Comparison of ENCODE assay signal across 13 cellular contexts in genomic region chr13:27967736-27968315, GRCh38. TPM values are rescaled to one million over a fixed set of nuclear protein-coding genes. Genes with fewer than 3 reads are reported as not detected.
DNase-seq lines count a peak whose midpoint lies in the region; ATAC-seq, FAIRE-seq and TF ChIP-seq lines count a peak whose summit lies in the region.
"Had no signal": no experiment of that assay in that cellular context is flagged by ENCODE, and none has a peak within 500 bp of the region (broad histone marks: within the 10 kb centered on the region; RNA-seq: fewer than 3 reads in every experiment).

No MANE protein-coding gene starts in this region.

- CTCF ChIA-PET in A549 (lab: Yijun Ruan, JAX), result interaction anchor here (0.7 to 6.3 kb wide), 8 partner anchors 15 to 1021 kb away, joined by 3 to 32 read pairs (median 6); no protein-coding TSS in a partner anchor
- CTCF ChIA-PET in activated CD4-positive, alpha-beta memory T cell treated with anti-CD3 and anti-CD28 coated beads, Interleukin-2, amount 10 ng/mL, durations not matched to agents 7 days and 5 days (lab: Charles Lee), result no interaction called here

- H3K4me3 ChIP-seq in A549 (peak overlapping the region; percentile 56), mucosa of descending colon (peak overlapping the region; percentile 60)
- H3K4me3 ChIP-seq: skin epidermis had no signal

- no peak for TF ChIP-seq POLR2A in A549 (IDR thresholded peaks at IDR 0.05; ENCODE audit: low read length)

- peak overlapping the region; percentile 37 for H3K4me3 Mint-ChIP-seq in activated CD4-positive, alpha-beta memory T cell treated with anti-CD3 and anti-CD28 coated beads, Interleukin-2, amount 10 ng/mL, durations not matched to agents 7 days and 5 days

- no peaks in the 10 kb centered on the region for H3K9me3 Mint-ChIP-seq in activated CD4-positive, alpha-beta memory T cell treated with anti-CD3 and anti-CD28 coated beads, Interleukin-2, amount 10 ng/mL, durations not matched to agents 7 days and 5 days

- 60% methylated on average over 13 of the region's 33 CpGs for WGBS in A549 (ENCODE audit: missing lambda C conversion rate)

- H3K9me3 ChIP-seq in A549, result no peaks in the 10 kb centered on the region
- no peaks in the 10 kb centered on the region for H3K9me3 ChIP-seq in mucosa of descending colon

- TF ChIP-seq CTCF in A549 (IDR thresholded peaks at IDR 0.05), result no peak
- TF ChIP-seq CTCF in mucosa of descending colon (IDR thresholded peaks at IDR 0.05), result no peak

- peak overlapping the region in 1 of 2 experiments; percentile 79; a peak in 4 of 6 replicates for H3K27ac ChIP-seq in A549
- H3K27ac ChIP-seq: skin epidermis had no signal

- DNase-seq in A549 (ENCODE audit: low read depth in 1 of 2, low spot score in 1 of 2) (peak in 1 of 2 experiments; percentile 39), ELF-1 (ENCODE audit: low read depth, low spot score) (peak; percentile 55), mucosa of descending colon (no peak), posterior vena cava (ENCODE audit: low spot score) (no peak), SHP77 treated with DMSO at 0.1 percent for 48 hours (lab: John Stamatoyannopoulos, UW) (no peak), medulla oblongata (ENCODE audit: extremely low spot score) (no peak)
- no peak for DNase-seq in activated CD4-positive, alpha-beta memory T cell treated with anti-CD3 and anti-CD28 coated beads, Interleukin-2, amount 10 ng/mL, durations not matched to agents 7 days and 5 days
- no peak for DNase-seq in stimulated activated CD4-positive, alpha-beta T cell treated with anti-CD3 and anti-CD28 coated beads, Interleukin-4, amount 100 ng/mL, for 24 hours
- DNase-seq: activated CD4-positive, CD25-positive, alpha-beta regulatory T cell treated with anti-CD3 and anti-CD28 coated beads, Interleukin-2, amount 50 U/mL, for 72 hours; left cardiac atrium had no signal

- H3K4me1 ChIP-seq in A549, result no peaks in the 10 kb centered on the region
- peaks cover 19% of the 10 kb centered on the region for H3K4me1 ChIP-seq in mucosa of descending colon (ENCODE audit: low read depth)

- peaks cover 6% of the 10 kb centered on the region for H3K4me1 Mint-ChIP-seq in activated CD4-positive, alpha-beta memory T cell treated with anti-CD3 and anti-CD28 coated beads, Interleukin-2, amount 10 ng/mL, durations not matched to agents 7 days and 5 days

- intact Hi-C loops in mucosa of descending colon (cut with DNase I, micrococcal nuclease), result no loop called here
- intact Hi-C loops in posterior vena cava (cut with DNase I), result no loop called here

- H3K4me2 ChIP-seq in A549, result peak overlapping the region; percentile 96

- peaks cover 74% of the 10 kb centered on the region for H3K27me3 Mint-ChIP-seq in activated CD4-positive, alpha-beta memory T cell treated with anti-CD3 and anti-CD28 coated beads, Interleukin-2, amount 10 ng/mL, durations not matched to agents 7 days and 5 days

- ATAC-seq in A549, result peak; percentile 51 to 72; a peak in 4 of 6 replicates
- ATAC-seq in mucosa of descending colon, result no peak
- ATAC-seq: left cardiac atrium had no signal

- TF ChIP-seq EP300 in A549 (IDR thresholded peaks at IDR 0.05), result no peak

- H3K36me3 Mint-ChIP-seq in activated CD4-positive, alpha-beta memory T cell treated with anti-CD3 and anti-CD28 coated beads, Interleukin-2, amount 10 ng/mL, durations not matched to agents 7 days and 5 days (ENCODE audit: low read depth), result peaks cover 3% of the 10 kb centered on the region

- H3K27ac Mint-ChIP-seq in activated CD4-positive, alpha-beta memory T cell treated with anti-CD3 and anti-CD28 coated beads, Interleukin-2, amount 10 ng/mL, durations not matched to agents 7 days and 5 days, result peak overlapping the region; percentile 40

- no peaks in the 10 kb centered on the region for H3K36me3 ChIP-seq in mucosa of descending colon (ENCODE audit: low read depth)

- no peak for FAIRE-seq in A549 (lab: Jason Lieb, UNC)
- FAIRE-seq: D721Med had no signal

- no peak for TF ChIP-seq RAD21 in A549 (conservative IDR thresholded peaks at IDR 0.05 in 1 of 2, IDR thresholded peaks at IDR 0.05 in 1 of 2)

- POLR2A ChIA-PET in A549 (lab: Yijun Ruan, JAX), result interaction anchor here (1.6 kb wide), 1 partner anchor 14 kb away, joined by 7 read pairs; no protein-coding TSS in a partner anchor
- POLR2A ChIA-PET in activated CD4-positive, alpha-beta memory T cell treated with anti-CD3 and anti-CD28 coated beads, Interleukin-2, amount 10 ng/mL, durations not matched to agents 7 days and 5 days (lab: Charles Lee), result no interaction called here

TF ChIP-seq in A549, 52 proteins besides CTCF, POLR2A, EP300 and RAD21:
- TF ChIP-seq RFX5 (IDR thresholded peaks at IDR 0.05), result no peak
- TF ChIP-seq NR3C1 (IDR thresholded peaks at IDR 0.05), result no peak
- no peak for TF ChIP-seq FOXS1 (CRISPR knock-in tag; IDR thresholded peaks at IDR 0.05)
- TF ChIP-seq BCL3 (IDR thresholded peaks at IDR 0.05), result no peak
- TF ChIP-seq EHF (CRISPR knock-in tag; IDR thresholded peaks at IDR 0.05), result no peak

RNA-seq across cellular contexts. Expression of gene CDX2, which starts 1.3 kb away (rescaled TPM):
- polyA plus RNA-seq in A549 (2011; rRNA removed) (0.14 and 0.17 TPM in 2 replicates), A549 (2017; fragmentation: RNase III; extraction: RNeasy Plus Mini Kit Qiagen cat#74134 plus additional on column Dnase treatment) (0.19 to 0.34 TPM (median 0.20 TPM) in 3 replicates)
- 0.75 and 0.87 TPM in 2 replicates for polyA plus RNA-seq in A549 (2012; cell fraction: cytosol; rRNA removed)
- polyA plus RNA-seq in A549 (2012; cell fraction: nucleus; rRNA removed), result 0.78 and 1.0 TPM in 2 replicates
- polyA minus RNA-seq in A549 (2011; rRNA and poly(A)+ RNA removed), result 0.29 TPM in 1 of 2 replicates, not detected in the other
- total RNA-seq in activated CD4-positive, alpha-beta memory T cell treated with anti-CD3 and anti-CD28 coated beads, Interleukin-2, amount 10 ng/mL, durations not matched to agents 7 days and 5 days, result not detected
- total RNA-seq in mucosa of descending colon (100 to 1,000 TPM; 113 to 349 (median 240) TPM), posterior vena cava (not detected)
- total RNA-seq: fibroblast of lung, left cardiac atrium had no signal
- polyA plus RNA-seq: fibroblast of lung had no signal

RNA-seq across cellular contexts. Expression of gene URAD, which starts 20.7 kb away (rescaled TPM):
- not detected in 2 replicates for polyA plus RNA-seq in A549 (2011; rRNA removed)
- polyA plus RNA-seq in A549 (2012; cell fraction: cytosol; rRNA removed), result not detected in 2 replicates
- not detected in 2 replicates for polyA plus RNA-seq in A549 (2012; cell fraction: nucleus; rRNA removed)
- polyA plus RNA-seq in A549 (2017; fragmentation: RNase III; extraction: RNeasy Plus Mini Kit Qiagen cat#74134 plus additional on column Dnase treatment), result not detected in 3 replicates
- polyA minus RNA-seq in A549 (2011; rRNA and poly(A)+ RNA removed), result 0.25 TPM in 1 of 2 replicates, not detected in the other
- total RNA-seq in activated CD4-positive, alpha-beta memory T cell treated with anti-CD3 and anti-CD28 coated beads, Interleukin-2, amount 10 ng/mL, durations not matched to agents 7 days and 5 days, result not detected
- total RNA-seq in mucosa of descending colon, result 10 to 100 TPM; 17.9 to 62.9 (median 23.9) TPM
- not detected for total RNA-seq in posterior vena cava
- total RNA-seq: fibroblast of lung, left cardiac atrium had no signal
- polyA plus RNA-seq: fibroblast of lung had no signal

RNA-seq across cellular contexts. Expression of gene PDX1, which starts 48.0 kb away (rescaled TPM):
- polyA plus RNA-seq in A549 (2011; rRNA removed), result 0.04 and 0.06 TPM in 2 replicates
- 0.08 and 0.09 TPM in 2 replicates for polyA plus RNA-seq in A549 (2012; cell fraction: cytosol; rRNA removed)
- 0.14 and 0.15 TPM in 2 replicates for polyA plus RNA-seq in A549 (2012; cell fraction: nucleus; rRNA removed)
- 0.03 to 0.05 TPM (median 0.04 TPM) in 3 replicates for polyA plus RNA-seq in A549 (2017; fragmentation: RNase III; extraction: RNeasy Plus Mini Kit Qiagen cat#74134 plus additional on column Dnase treatment)
- not detected in 2 replicates for polyA minus RNA-seq in A549 (2011; rRNA and poly(A)+ RNA removed)
- total RNA-seq in activated CD4-positive, alpha-beta memory T cell treated with anti-CD3 and anti-CD28 coated beads, Interleukin-2, amount 10 ng/mL, durations not matched to agents 7 days and 5 days, result not detected
- total RNA-seq in mucosa of descending colon, result 1 to 10 TPM in 1 of 3 donors, under 1 TPM in 1, not detected in 1; 0.72 to 1.5 TPM
- not detected for total RNA-seq in posterior vena cava
- total RNA-seq: fibroblast of lung, left cardiac atrium had no signal
- polyA plus RNA-seq: fibroblast of lung had no signal

Comparison
In these comparisons a context has a peak if more than half of its experiments do, and no peak if none do; other contexts are left out.
1. RNA of gene CDX2, which starts 1.3 kb away (total RNA-seq): 113 to 349 TPM in mucosa of descending colon; not detected in activated CD4-positive, alpha-beta memory T cell treated with anti-CD3 and anti-CD28 coated beads, Interleukin-2, amount 10 ng/mL, durations not matched to agents 7 days and 5 days and not detected in posterior vena cava; every median in the first group is over 100 times any median in the second.
2. RNA of gene URAD, which starts 20.7 kb away (total RNA-seq): 17.9 to 62.9 TPM in mucosa of descending colon; not detected in activated CD4-positive, alpha-beta memory T cell treated with anti-CD3 and anti-CD28 coated beads, Interleukin-2, amount 10 ng/mL, durations not matched to agents 7 days and 5 days and not detected in posterior vena cava; every median in the first group is over 10 times any median in the second.